ENCODE assay signal across 8 cellular contexts in genomic region chr9:36407122-36407723, GRCh38. TPM values are rescaled to one million over a fixed set of nuclear protein-coding genes. Genes with fewer than 3 reads are reported as not detected.
DNase-seq lines count a peak whose midpoint lies in the region; ATAC-seq and TF ChIP-seq lines count a peak whose summit lies in the region.

No MANE protein-coding gene starts in this region.

- H3K36me3 ChIP-seq in Karpas-422 (ENCODE audit: insufficient read depth, low read length), result 0 out of 2 replicates have a peak, but pooled peaks cover 5% of the 10 kb centered on the region
- no peaks in the 10 kb centered on the region for H3K36me3 ChIP-seq in neutrophil
- H3K36me3 ChIP-seq in transverse colon, result no peaks in the 10 kb centered on the region

- no peaks in the 10 kb centered on the region for H3K36me3 Mint-ChIP-seq in activated T-helper 2 cell treated with anti-CD3 and anti-CD28 coated beads, Interferon-gamma antibody, Interleukin-2, Interleukin-4, amounts not matched to agents 10 μg/mL and 5 μg/mL and 100 μg/mL, durations not matched to agents 14 hours and 24 hours and 36 hours (ENCODE audit: low read depth)

- H3K9me3 Mint-ChIP-seq in activated T-helper 2 cell treated with anti-CD3 and anti-CD28 coated beads, Interferon-gamma antibody, Interleukin-2, Interleukin-4, amounts not matched to agents 10 μg/mL and 5 μg/mL and 100 μg/mL, durations not matched to agents 14 hours and 24 hours and 36 hours, result no peaks in the 10 kb centered on the region

- 0 to 34% methylated on average over 1 to 4 of the region's 4 CpGs for WGBS in transverse colon (ENCODE audit: low coverage in 1 of 2), 2 donors

- DNase-seq in GM03348 (ENCODE audit: low spot score), result peak; percentile 65
- DNase-seq in Karpas-422, result peak; percentile 87
- peak; percentile 62 for DNase-seq in RPMI8226
- peak; percentile 37 for DNase-seq in activated T-helper 2 cell treated with anti-CD3 and anti-CD28 coated beads, Interferon-gamma antibody, Interleukin-2, Interleukin-4, amounts not matched to agents 10 μg/mL and 5 μg/mL and 100 μg/mL, durations not matched to agents 14 hours and 24 hours and 36 hours (ENCODE audit: low spot score)
- DNase-seq in fibroblast of the conjunctiva (ENCODE audit: low read depth), result peak; percentile 52
- peak; percentile 54 for DNase-seq in transverse colon

- no peak overlapping the region for H3K27ac ChIP-seq in Karpas-422 (ENCODE audit: low read length)
- no peak overlapping the region for H3K27ac ChIP-seq in neutrophil
- peak overlapping the region in 2 of 4 donors; percentile 27 to 40 for H3K27ac ChIP-seq in transverse colon

- peaks cover 88% of the 10 kb centered on the region for H3K79me2 ChIP-seq in Karpas-422 (ENCODE audit: low read length)

- H3K27ac Mint-ChIP-seq in activated T-helper 2 cell treated with anti-CD3 and anti-CD28 coated beads, Interferon-gamma antibody, Interleukin-2, Interleukin-4, amounts not matched to agents 10 μg/mL and 5 μg/mL and 100 μg/mL, durations not matched to agents 14 hours and 24 hours and 36 hours, result peak overlapping the region; percentile 27

- no peak overlapping the region for H2AFZ ChIP-seq in Karpas-422 (ENCODE audit: low read length)

- H3K9me3 ChIP-seq in Karpas-422 (ENCODE audit: low read length), result no peaks in the 10 kb centered on the region
- H3K9me3 ChIP-seq in neutrophil, result no peaks in the 10 kb centered on the region
- no peaks in the 10 kb centered on the region for H3K9me3 ChIP-seq in transverse colon

- H3K27me3 Mint-ChIP-seq in activated T-helper 2 cell treated with anti-CD3 and anti-CD28 coated beads, Interferon-gamma antibody, Interleukin-2, Interleukin-4, amounts not matched to agents 10 μg/mL and 5 μg/mL and 100 μg/mL, durations not matched to agents 14 hours and 24 hours and 36 hours (ENCODE audit: low read depth), result no peaks in the 10 kb centered on the region

- H3K4me2 ChIP-seq in Karpas-422 (ENCODE audit: low read depth, low read length, poor library complexity, severe bottlenecking), result no peak overlapping the region

- H3K4me3 ChIP-seq in Karpas-422 (ENCODE audit: low read length), result no peak overlapping the region
- H3K4me3 ChIP-seq in neutrophil (ENCODE audit: low read depth in 1 of 2, low read length in 1 of 2), result no peak overlapping the region
- no peak overlapping the region for H3K4me3 ChIP-seq in transverse colon

- H4K20me1 ChIP-seq in Karpas-422 (ENCODE audit: insufficient read depth, low read depth, low read length), result no peaks in the 10 kb centered on the region

- intact Hi-C loops in activated T-helper 2 cell treated with anti-CD3 and anti-CD28 coated beads, Interferon-gamma antibody, Interleukin-2, Interleukin-4, amounts not matched to agents 10 μg/mL and 5 μg/mL and 100 μg/mL, durations not matched to agents 14 hours and 24 hours and 36 hours (cut with micrococcal nuclease), result loop anchor here (1.0 to 10.0 kb wide), 5 partner anchors 43 to 1058 kb away; partner anchors contain the start of gene ZBTB5
- intact Hi-C loops in transverse colon (cut with DNase I; ENCODE audit: low total_unique reads), result loop anchor here (1.0 to 10.0 kb wide), 2 partner anchors 78 to 148 kb away; no protein-coding TSS in a partner anchor

- peaks cover 4% of the 10 kb centered on the region for H3K4me1 Mint-ChIP-seq in activated T-helper 2 cell treated with anti-CD3 and anti-CD28 coated beads, Interferon-gamma antibody, Interleukin-2, Interleukin-4, amounts not matched to agents 10 μg/mL and 5 μg/mL and 100 μg/mL, durations not matched to agents 14 hours and 24 hours and 36 hours (ENCODE audit: low read depth)

- TF ChIP-seq CTCF in neutrophil (IDR thresholded peaks at IDR 0.05), result peak; percentile 93
- peak; percentile 90 to 97 (median 94) for TF ChIP-seq CTCF in transverse colon (IDR thresholded peaks at IDR 0.05)

- H3K9ac ChIP-seq in Karpas-422 (ENCODE audit: low read length), result no peak overlapping the region

- H3K27me3 ChIP-seq in Karpas-422 (ENCODE audit: low read length) (no peaks in the 10 kb centered on the region), neutrophil (no peaks in the 10 kb centered on the region), transverse colon (no peaks in the 10 kb centered on the region)

- no peak for ATAC-seq in GM18870 (IDR thresholded peaks at IDR 0.05; ENCODE audit: unreplicated experiment)

- no peak for TF ChIP-seq POLR2A in transverse colon (IDR thresholded peaks at IDR 0.05)

- no peak overlapping the region for H3K4me3 Mint-ChIP-seq in activated T-helper 2 cell treated with anti-CD3 and anti-CD28 coated beads, Interferon-gamma antibody, Interleukin-2, Interleukin-4, amounts not matched to agents 10 μg/mL and 5 μg/mL and 100 μg/mL, durations not matched to agents 14 hours and 24 hours and 36 hours (ENCODE audit: low read depth)

- in situ Hi-C loops in transverse colon (cut with MboI; ENCODE audit: low pct_ligation_motif_present in 1 of 4, low pct_unique_long_range_greater_than_20kb in 1 of 4, low sequenced_read_pairs in 3 of 4), result loop anchor here (5.0 to 25.0 kb wide), 6 partner anchors 48 to 330 kb away; no protein-coding TSS in a partner anchor

- H3K4me1 ChIP-seq in Karpas-422 (ENCODE audit: low read length) (peaks cover 13% of the 10 kb centered on the region), neutrophil (ENCODE audit: control insufficient read depth in 1 of 2, insufficient read depth in 1 of 2, low read depth in 1 of 2, low read length in 1 of 2) (no peaks in the 10 kb centered on the region), transverse colon (peaks cover 0 to 16% (median 0%) of the 10 kb centered on the region in 4 donors)

- no peak for TF ChIP-seq EP300 in transverse colon (IDR thresholded peaks at IDR 0.05; ENCODE audit: low read depth)

- no peaks in the 10 kb centered on the region for H3K9me2 ChIP-seq in Karpas-422 (replicated peaks; ENCODE audit: insufficient read depth, low read length)

RNA-seq across cellular contexts. Expression of gene RNF38, which starts 7.2 kb away (rescaled TPM):
- 18.9 and 55.1 TPM in 2 replicates for total RNA-seq in Karpas-422 (2014; rRNA removed; shearing (Covaris generic); ENCODE audit: low replicate concordance)
- 34.0 and 34.8 TPM in 2 replicates for total RNA-seq in activated T-helper 2 cell treated with anti-CD3 and anti-CD28 coated beads, Interferon-gamma antibody, Interleukin-2, Interleukin-4, amounts not matched to agents 10 μg/mL and 5 μg/mL and 100 μg/mL, durations not matched to agents 14 hours and 24 hours and 36 hours
- total RNA-seq in transverse colon, result 10 to 100 TPM; 13.8 to 86.8 (median 25.1) TPM

Comparison
In these comparisons a context has a peak if more than half of its experiments do, and no peak if none do; other contexts are left out.
1. DNase-seq: peak in every context shown above with its lines; median percentile 87 in Karpas-422; 65 in GM03348; 62 in RPMI8226; 54 in transverse colon; 52 in fibroblast of the conjunctiva; 37 in activated T-helper 2 cell treated with anti-CD3 and anti-CD28 coated beads, Interferon-gamma antibody, Interleukin-2, Interleukin-4, amounts not matched to agents 10 μg/mL and 5 μg/mL and 100 μg/mL, durations not matched to agents 14 hours and 24 hours and 36 hours.